Comparison of ENCODE assay signal across 15 cellular contexts in the genomic region with DNA sequence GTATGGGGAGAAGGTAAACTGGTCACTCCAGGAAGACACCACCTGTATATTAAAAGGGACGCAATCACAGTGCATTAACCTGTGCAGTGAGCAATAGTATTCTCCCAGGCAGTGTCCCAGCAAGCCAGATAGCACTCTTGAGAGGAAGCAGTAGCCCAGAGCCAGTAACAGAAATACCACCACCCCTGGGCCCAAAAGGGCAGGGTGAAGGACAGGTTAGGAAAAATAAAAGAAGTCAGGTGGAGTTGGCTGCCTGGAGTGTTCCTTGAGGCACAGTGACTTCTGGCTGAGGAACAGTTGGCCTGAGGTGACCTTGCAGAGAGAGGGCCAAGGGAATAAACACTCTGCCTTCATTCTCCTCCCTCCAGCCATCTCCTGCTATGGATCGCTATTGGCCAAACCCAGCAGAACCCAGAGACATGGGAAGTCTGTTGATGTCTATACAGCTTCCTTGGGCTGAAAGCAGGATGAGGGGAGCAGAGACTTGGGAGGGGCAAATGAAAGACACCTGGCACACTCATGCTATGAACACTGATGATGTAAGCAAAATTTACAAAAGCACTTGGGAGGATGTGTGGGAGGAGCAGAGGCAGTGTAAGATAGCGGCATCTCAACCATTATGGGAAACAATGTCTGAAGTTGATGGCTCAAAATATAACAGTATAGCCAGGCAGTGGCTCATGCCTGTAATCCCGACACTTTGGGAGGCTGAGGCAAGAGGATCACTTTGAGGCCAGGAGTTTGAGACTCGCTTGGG. TPM values are rescaled to one million over a fixed set of nuclear protein-coding genes. Genes with fewer than 3 reads are reported as not detected.
A peak's percentile ranks its signal among the peaks of the same experiment; 100 is the strongest.
DNase-seq lines count a peak whose midpoint lies in the region; ATAC-seq and TF ChIP-seq lines count a peak whose summit lies in the region.
"Had no signal": no experiment of that assay in that cellular context is flagged by ENCODE, and none has a peak within 500 bp of the region (broad histone marks: within the 10 kb centered on the region; RNA-seq: fewer than 3 reads in every experiment).

No MANE protein-coding gene starts in this region.

- peaks cover 54% of the 10 kb centered on the region for H3K36me3 ChIP-seq in right atrium auricular region
- H3K36me3 ChIP-seq in testis (ENCODE audit: low read depth, missing control alignments), result no peaks in the 10 kb centered on the region

- H3K9me3 ChIP-seq in right atrium auricular region (no peaks in the 10 kb centered on the region), testis (no peaks in the 10 kb centered on the region)
- H3K9me3 ChIP-seq: left lung, MG63 had no signal

- no peak for TF ChIP-seq CTCF in right atrium auricular region (IDR thresholded peaks at IDR 0.05)
- no peak for TF ChIP-seq CTCF in NB4 (IDR thresholded peaks at IDR 0.05; ENCODE audit: low read depth, low read length)
- no peak for TF ChIP-seq CTCF in fibroblast of mammary gland (conservative IDR thresholded peaks at IDR 0.05; ENCODE audit: control insufficient read depth, insufficient read depth, low read depth, low read length)
- no peak for TF ChIP-seq CTCF in testis (IDR thresholded peaks at IDR 0.05)
- TF ChIP-seq CTCF in foreskin fibroblast (IDR thresholded peaks at IDR 0.05; ENCODE audit: low read depth, low read length), result no peak

- H3K4me3 ChIP-seq in right atrium auricular region (no peak overlapping the region), NB4 (ENCODE audit: low read depth, low read length) (no peak overlapping the region), fibroblast of mammary gland (ENCODE audit: control insufficient read depth, low read depth, low read length) (no peak overlapping the region), testis (no peak overlapping the region), foreskin fibroblast (ENCODE audit: low read depth in 1 of 2, low read length in 2 of 2) (no peak overlapping the region)
- H3K4me3 ChIP-seq: left lung, MG63 had no signal

- TF ChIP-seq POLR2A in NB4 (IDR thresholded peaks at IDR 0.05; ENCODE audit: extremely low read depth, insufficient read length), result no peak
- no peak for TF ChIP-seq POLR2A in testis (IDR thresholded peaks at IDR 0.05)

- H3K4me1 ChIP-seq in right atrium auricular region (peaks cover 0 to 12% of the 10 kb centered on the region in 2 donors), testis (peaks cover 5% of the 10 kb centered on the region)

- H3K27ac ChIP-seq in right atrium auricular region, result no peak overlapping the region
- peak overlapping the region in 1 of 2 donors; percentile 37 for H3K27ac ChIP-seq in testis
- H3K27ac ChIP-seq: left lung had no signal

- 63 to 93% methylated on average over 5 of the region's 5 CpGs for WGBS in testis, 2 donors

- ATAC-seq in Right ventricle myocardium superior (ENCODE audit: poor library complexity), result peak; percentile 53
- ATAC-seq: left lung had no signal

- H3K27me3 ChIP-seq in right atrium auricular region, result no peaks in the 10 kb centered on the region
- no peaks in the 10 kb centered on the region for H3K27me3 ChIP-seq in testis
- H3K27me3 ChIP-seq: left lung, MG63 had no signal

- intact Hi-C loops in Right ventricle myocardium superior (cut with DNase I) (no loop called here), testis (cut with DNase I; ENCODE audit: low total_unique reads) (no loop called here)

- DNase-seq in Right ventricle myocardium superior (no peak), right atrium auricular region (ENCODE audit: low spot score) (no peak), NB4 (ENCODE audit: low read depth) (peak; percentile 37), fibroblast of mammary gland (ENCODE audit: low read depth) (peak; percentile 15), testis (peak; percentile 56), foreskin fibroblast (no peak), HT-29 (ENCODE audit: low spot score) (no peak)
- DNase-seq: activated CD4-positive, alpha-beta T cell treated with anti-CD3 and anti-CD28 coated beads, Interleukin-2, amount 50 U/mL, for 48 hours; AML-193; aorta; foreskin melanocyte; left lung; MG63; NCI-H2081; substantia nigra had no signal

RNA-seq across cellular contexts. Expression of a gene that starts 7.5 kb away (rescaled TPM):
- total RNA-seq in Right ventricle myocardium superior, result 40.2 TPM
- total RNA-seq in right atrium auricular region, result 10 to 100 TPM; 36.0 to 59.9 TPM
- total RNA-seq in testis, result 10 to 100 TPM; 51.0 to 60.6 TPM
- polyA plus RNA-seq in testis (ENCODE audit: insufficient read depth, low read depth, low replicate concordance), result 80.9 TPM
- total RNA-seq in HT-29 (2014; rRNA removed; shearing (Covaris generic)), result 7.1 and 9.8 TPM in 2 replicates

RNA-seq across cellular contexts. Expression of a gene that starts 12.7 kb away (rescaled TPM):
- total RNA-seq in Right ventricle myocardium superior (716 TPM), right atrium auricular region (1,000 to 10,000 TPM in 1 of 2 donors, 100 to 1,000 TPM in 1; 655 to 1,304 TPM), testis (100 to 1,000 TPM; 613 to 895 TPM)
- 1,060 TPM for polyA plus RNA-seq in testis (ENCODE audit: insufficient read depth, low read depth, low replicate concordance)
- 1,195 and 1,256 TPM in 2 replicates for total RNA-seq in HT-29 (2014; rRNA removed; shearing (Covaris generic))

RNA-seq across cellular contexts. Expression of a gene that starts 19.1 kb away (rescaled TPM):
- 45.0 TPM for total RNA-seq in Right ventricle myocardium superior
- 10 to 100 TPM; 23.5 to 28.7 TPM for total RNA-seq in right atrium auricular region
- total RNA-seq in testis, result 100 to 1,000 TPM in 1 of 2 donors, 10 to 100 TPM in 1; 61.3 to 104 TPM
- 110 TPM for polyA plus RNA-seq in testis (ENCODE audit: insufficient read depth, low read depth, low replicate concordance)
- total RNA-seq in HT-29 (2014; rRNA removed; shearing (Covaris generic)), result 28.4 and 37.1 TPM in 2 replicates

Comparison
In these comparisons a context has a peak if more than half of its experiments do, and no peak if none do; other contexts are left out.
1. DNase-seq: peak in NB4 (single experiment), fibroblast of mammary gland (single experiment) and testis (single experiment); none in Right ventricle myocardium superior (single experiment), right atrium auricular region (single experiment), foreskin fibroblast (0 of 2) and HT-29 (single experiment).